In the genomic region with DNA sequence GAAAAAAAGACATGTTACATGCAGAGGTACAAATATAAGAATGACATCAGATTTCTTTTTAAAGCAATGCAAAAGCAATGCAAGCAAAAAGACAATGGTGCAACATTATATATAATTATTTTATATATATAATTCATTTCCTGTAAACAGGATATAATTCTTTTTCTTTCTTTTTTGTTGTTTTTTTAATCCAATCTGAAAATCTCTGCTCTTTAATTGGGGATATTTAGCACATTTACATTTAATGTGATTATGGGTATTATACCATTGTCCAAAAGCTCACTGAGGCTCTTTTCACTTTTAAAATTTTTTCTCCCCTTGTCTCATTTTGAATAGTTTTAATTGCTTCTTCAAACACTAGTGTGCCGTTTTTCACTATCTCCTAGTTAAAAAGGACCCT, we compare ENCODE assay signal across 39 cellular contexts.
"Had no signal": no experiment of that assay in that cellular context is flagged by ENCODE, and none has a peak within 500 bp of the region (broad histone marks: within the 10 kb centered on the region; RNA-seq: fewer than 3 reads in every experiment).

No MANE protein-coding gene starts in this region.

- H3K4me3 ChIP-seq: adrenal gland, body of pancreas, cardiac muscle cell had no signal

- ATAC-seq: activated CD8-positive, alpha-beta T cell treated with anti-CD3 and anti-CD28 coated beads for 36 hours; activated T-cell treated with anti-CD3 and anti-CD28 coated beads, Interleukin-2, amount 50 U/mL, for 4 hours; activated T-cell treated with anti-CD3 and anti-CD28 coated beads, Interleukin-2, amount 50 U/mL, for 72 hours; activated T-helper 17 cell treated with anti-CD3 and anti-CD28 coated beads, Interleukin-2, amount 50 U/mL, for 72 hours; body of pancreas had no signal

- H3K27ac ChIP-seq: adrenal gland, body of pancreas, brain microvascular endothelial cell, cardiac muscle cell, VCaP had no signal

- H3K27me3 ChIP-seq: adrenal gland, body of pancreas, brain microvascular endothelial cell, cardiac muscle cell had no signal

- H3K4me1 Mint-ChIP-seq: activated B cell treated with CpG ODN at 0.5 μM for 24 hours; activated CD4-positive, alpha-beta T cell treated with anti-CD3 and anti-CD28 coated beads, Interleukin-2, amount 10 ng/mL, durations not matched to agents 24 days and 14 days; activated naive CD8-positive, alpha-beta T cell treated with anti-CD3 and anti-CD28 coated beads for 36 hours; activated T-helper 17 cell treated with anti-CD3 and anti-CD28 coated beads, Interleukin-2, amount 50 U/mL, for 72 hours; central memory CD8-positive, alpha-beta T cell had no signal

- H3K36me3 ChIP-seq: adrenal gland, brain microvascular endothelial cell, cardiac muscle cell had no signal

- H3K27ac Mint-ChIP-seq: activated B cell treated with CpG ODN at 0.5 μM for 24 hours; activated CD4-positive, alpha-beta memory T cell treated with anti-CD3 and anti-CD28 coated beads for 36 hours; activated CD4-positive, alpha-beta T cell treated with anti-CD3 and anti-CD28 coated beads, Interleukin-2, amount 10 ng/mL, durations not matched to agents 24 days and 14 days; activated CD8-positive, alpha-beta T cell treated with anti-CD3 and anti-CD28 coated beads for 36 hours; activated naive CD4-positive, alpha-beta T cell treated with anti-CD3 and anti-CD28 coated beads for 36 hours; activated naive CD8-positive, alpha-beta T cell treated with anti-CD3 and anti-CD28 coated beads for 36 hours; activated T-cell treated with anti-CD3 and anti-CD28 coated beads, Interleukin-2, amount 50 U/mL, for 72 hours; activated T-helper 1 cell treated with anti-CD3 and anti-CD28 coated beads, Interleukin-12 subunit alpha, Interleukin-12 subunit beta, Interleukin-2, Interleukin-4 antibody, amounts not matched to agents 30 ng/mL and 10 ng/mL and 1 ng/mL, durations not matched to agents 14 hours and 24 hours and 36 hours; activated T-helper 17 cell treated with anti-CD3 and anti-CD28 coated beads, Interleukin-2, amount 50 U/mL, for 72 hours; T-helper 1 cell treated with Interleukin-12 subunit alpha and Interleukin-12 subunit beta and Interleukin-4 antibody, amounts not matched to agents 30 μg/mL and 1 μg/mL, for 36 hours; T-helper 2 cell treated with Interferon-gamma antibody and Interleukin-4, amounts not matched to agents 5 μg/mL and 100 μg/mL, for 36 hours had no signal

- H3K4me3 Mint-ChIP-seq: activated B cell treated with CpG ODN at 0.5 μM for 24 hours; activated CD4-positive, alpha-beta memory T cell treated with anti-CD3 and anti-CD28 coated beads for 36 hours; activated CD4-positive, alpha-beta T cell treated with anti-CD3 and anti-CD28 coated beads, Interleukin-2, amount 10 ng/mL, durations not matched to agents 24 days and 14 days; activated CD8-positive, alpha-beta T cell treated with anti-CD3 and anti-CD28 coated beads for 36 hours; activated naive CD4-positive, alpha-beta T cell treated with anti-CD3 and anti-CD28 coated beads for 36 hours; activated naive CD8-positive, alpha-beta T cell treated with anti-CD3 and anti-CD28 coated beads for 36 hours; activated T-cell treated with anti-CD3 and anti-CD28 coated beads, Interleukin-2, amount 50 U/mL, for 4 hours; activated T-cell treated with anti-CD3 and anti-CD28 coated beads, Interleukin-2, amount 50 U/mL, for 72 hours; activated T-helper 1 cell treated with anti-CD3 and anti-CD28 coated beads, Interleukin-12 subunit alpha, Interleukin-12 subunit beta, Interleukin-2, Interleukin-4 antibody, amounts not matched to agents 30 ng/mL and 10 ng/mL and 1 ng/mL, durations not matched to agents 14 hours and 24 hours and 36 hours; activated T-helper 17 cell treated with anti-CD3 and anti-CD28 coated beads, Interleukin-2, amount 50 U/mL, for 72 hours; central memory CD8-positive, alpha-beta T cell; T-helper 1 cell treated with Interleukin-12 subunit alpha and Interleukin-12 subunit beta and Interleukin-4 antibody, amounts not matched to agents 30 μg/mL and 1 μg/mL, for 36 hours; T-helper 2 cell treated with Interferon-gamma antibody and Interleukin-4, amounts not matched to agents 5 μg/mL and 100 μg/mL, for 36 hours had no signal

- H3K4me1 ChIP-seq: adrenal gland, body of pancreas had no signal

- DNase-seq: activated B cell treated with CpG ODN at 0.5 μM for 24 hours; activated CD4-positive, alpha-beta memory T cell treated with anti-CD3 and anti-CD28 coated beads for 36 hours; activated CD4-positive, alpha-beta T cell treated with anti-CD3 and anti-CD28 coated beads for 4 hours; activated CD4-positive, alpha-beta T cell treated with anti-CD3 and anti-CD28 coated beads, Interleukin-2, amount 10 ng/mL, durations not matched to agents 24 days and 14 days; activated CD4-positive, alpha-beta T cell treated with anti-CD3 and anti-CD28 coated beads, Interleukin-2, amount 50 U/mL, for 1 hour; activated CD4-positive, alpha-beta T cell treated with anti-CD3 and anti-CD28 coated beads, Interleukin-2, amount 50 U/mL, for 4 hours; activated CD4-positive, CD25-positive, alpha-beta regulatory T cell treated with anti-CD3 and anti-CD28 coated beads, Interleukin-2, amount 50 U/mL, for 72 hours; activated CD8-positive, alpha-beta memory T cell treated with anti-CD3 and anti-CD28 coated beads, Interleukin-2, amount 50 U/mL, for 4 hours; activated CD8-positive, alpha-beta T cell treated with anti-CD3 and anti-CD28 coated beads for 36 hours; activated effector memory CD4-positive, alpha-beta T cell treated with anti-CD3 and anti-CD28 coated beads, Interleukin-2, amount 50 U/mL, for 16 hours; activated gamma-delta T cell treated with Interleukin-2 at 50 U/mL for 16 hours; activated naive CD4-positive, alpha-beta T cell; activated naive CD4-positive, alpha-beta T cell treated with anti-CD3 and anti-CD28 coated beads for 36 hours; activated naive CD4-positive, alpha-beta T cell treated with anti-CD3 and anti-CD28 coated beads, Interleukin-2, amount 50 U/mL, for 16 hours; activated naive CD8-positive, alpha-beta T cell treated with anti-CD3 and anti-CD28 coated beads for 36 hours; activated T-cell treated with anti-CD3 and anti-CD28 coated beads for 4 hours; activated T-cell treated with anti-CD3 and anti-CD28 coated beads, Interleukin-2, amount 50 U/mL, for 1 hour; activated T-cell treated with anti-CD3 and anti-CD28 coated beads, Interleukin-2, amount 50 U/mL, for 4 hours; activated T-cell treated with anti-CD3 and anti-CD28 coated beads, Interleukin-2, amount 50 U/mL, for 72 hours; adrenal gland; amniotic stem cell; aorta; body of pancreas; brain microvascular endothelial cell; caudate nucleus; cerebellar nuclear complex; T-helper 1 cell; T-helper 2 cell; T-helper 9 cell had no signal

- H3K9me3 ChIP-seq: adrenal gland, body of pancreas had no signal

- H3K27me3 Mint-ChIP-seq: activated CD4-positive, alpha-beta T cell treated with anti-CD3 and anti-CD28 coated beads, Interleukin-2, amount 10 ng/mL, durations not matched to agents 24 days and 14 days had no signal

- FAIRE-seq: astrocyte, bronchial epithelial cell, TTC549 had no signal

- H3K36me3 Mint-ChIP-seq: activated CD4-positive, alpha-beta memory T cell treated with anti-CD3 and anti-CD28 coated beads for 36 hours had no signal
